11 cellular contexts compared by ENCODE assay signal in the genomic region with DNA sequence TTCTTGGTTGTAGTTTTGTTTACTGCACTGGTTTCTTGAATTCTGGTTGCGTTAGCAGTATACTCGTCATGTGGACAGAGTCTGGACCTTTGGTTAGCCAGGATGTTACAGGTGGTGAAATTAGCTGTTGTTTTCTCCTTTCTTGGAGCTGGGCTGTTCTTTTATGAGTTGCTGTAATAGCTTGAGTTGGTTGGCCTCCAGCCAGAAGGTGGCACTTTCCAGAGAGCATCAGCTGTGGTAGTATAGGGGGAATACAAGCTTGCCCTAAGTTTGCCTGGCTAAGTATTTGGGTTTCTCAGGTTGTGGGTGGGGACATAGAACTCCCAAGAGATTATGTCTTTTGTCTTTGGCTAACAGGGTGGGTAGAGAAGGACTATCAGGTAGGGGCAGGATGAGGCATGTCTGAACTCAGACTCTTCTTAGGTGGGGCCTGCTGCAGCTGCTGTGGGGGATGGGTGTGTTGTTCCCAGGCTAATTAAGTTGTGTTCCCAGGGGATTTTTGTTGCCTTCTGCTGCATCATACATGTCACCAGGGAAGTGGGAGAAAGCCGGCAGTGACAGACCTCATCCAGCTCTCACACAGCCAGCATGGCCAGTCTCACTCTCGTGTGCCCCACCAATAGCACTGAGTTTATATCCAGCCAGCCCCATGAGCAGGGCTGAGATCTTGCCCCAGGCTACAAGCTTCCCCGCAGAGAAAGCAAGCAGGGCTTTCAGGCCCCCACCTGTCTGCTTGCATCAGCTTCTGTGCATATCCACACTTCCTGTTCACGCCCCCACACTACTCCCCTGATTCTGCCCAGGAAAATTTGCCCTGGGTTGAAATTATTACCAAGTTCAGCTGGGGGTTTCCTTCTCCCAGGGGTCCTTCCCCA.
DNase-seq lines count a peak whose midpoint lies in the region; FAIRE-seq and TF ChIP-seq lines count a peak whose summit lies in the region.
"Had no signal": no experiment of that assay in that cellular context is flagged by ENCODE, and none has a peak within 500 bp of the region (broad histone marks: within the 10 kb centered on the region; RNA-seq: fewer than 3 reads in every experiment).

No MANE protein-coding gene starts in this region.

- no peaks in the 10 kb centered on the region for H3F3A ChIP-seq in PC-9 (ENCODE audit: insufficient read depth, low read depth)

- no peaks in the 10 kb centered on the region for H3K9me3 ChIP-seq in PC-9 (ENCODE audit: insufficient read depth, low read depth)
- H3K9me3 ChIP-seq: body of pancreas had no signal

- no peak overlapping the region for H2AFZ ChIP-seq in PC-9

- no peaks in the 10 kb centered on the region for H3K4me1 ChIP-seq in PC-9 (replicated peaks; ENCODE audit: insufficient read depth)
- H3K4me1 ChIP-seq: body of pancreas had no signal

- no TSS peak for BruUV-seq in PC-9 (replicated peaks; lab: Mats Ljungman, UMichigan)

- no peaks in the 10 kb centered on the region for H4K20me1 ChIP-seq in PC-9 (ENCODE audit: insufficient read depth)

- TF ChIP-seq POLR2A in NB4 (IDR thresholded peaks at IDR 0.05; ENCODE audit: extremely low read depth, insufficient read length) = no peak

- TF ChIP-seq CTCF in NB4 (IDR thresholded peaks at IDR 0.05; ENCODE audit: low read depth, low read length) (no peak), PC-9 (conservative IDR thresholded peaks at IDR 0.05) (no peak)

- POLR2A ChIA-PET in PC-9 (lab: Charles Lee; ENCODE audit: unreplicated experiment) = no interaction called here

- intact Hi-C loops in PC-9 (cut with micrococcal nuclease; ENCODE audit: unreplicated experiment) = no loop called here

- CTCF ChIA-PET in PC-9 (lab: Charles Lee) = no interaction called here

- no peaks in the 10 kb centered on the region for H3K27me3 ChIP-seq in PC-9 (ENCODE audit: insufficient read depth, low read depth)
- H3K27me3 ChIP-seq: body of pancreas had no signal

- no peaks in the 10 kb centered on the region for H3K36me3 ChIP-seq in PC-9 (ENCODE audit: low read depth)

- H3K4me2 ChIP-seq in PC-9 = peak overlapping the region; percentile 2; the same call in 1 of the 2 replicates

- FAIRE-seq in urothelium cell line (lab: Jason Lieb, UNC) = no peak
- FAIRE-seq: keratinocyte had no signal

- no peaks in the 10 kb centered on the region for H3K79me2 ChIP-seq in PC-9 (ENCODE audit: low read depth)

- no peak overlapping the region for H3K27ac ChIP-seq in PC-9
- H3K27ac ChIP-seq: body of pancreas had no signal

- no peak overlapping the region for H3K4me3 ChIP-seq in NB4 (ENCODE audit: low read depth, low read length)
- H3K4me3 ChIP-seq in PC-9 = no peak overlapping the region
- H3K4me3 ChIP-seq: body of pancreas had no signal

- H3K9me2 ChIP-seq in PC-9 (ENCODE audit: insufficient read depth) = no peaks in the 10 kb centered on the region

- peak; percentile 11 for DNase-seq in NCI-H510A treated with DMSO at 0.1 percent for 48 hours (lab: John Stamatoyannopoulos, UW)
- DNase-seq in NCI-H510A (lab: John Stamatoyannopoulos, UW) = no peak
- peak; percentile 26 for DNase-seq in NB4 (ENCODE audit: low read depth)
- no peak for DNase-seq in PC-9
- peak; percentile 6 for DNase-seq in urothelium cell line (ENCODE audit: low spot score)
- DNase-seq in stimulated activated CD4-positive, alpha-beta T cell treated with anti-CD3 and anti-CD28 coated beads, Interleukin-4, amount 100 ng/mL, for 4 hours = no peak
- DNase-seq in C1 segment of cervical spinal cord (lab: John Stamatoyannopoulos, UW) = no peak
- DNase-seq in NCI-H1048 (lab: John Stamatoyannopoulos, UW) = no peak
- DNase-seq: 8988T, body of pancreas had no signal

Comparison
In these comparisons a context has a peak if more than half of its experiments do, and no peak if none do; other contexts are left out.
1. DNase-seq: peak in NCI-H510A treated with DMSO at 0.1 percent for 48 hours (single experiment), NB4 (single experiment) and urothelium cell line (single experiment); none in NCI-H510A (single experiment), PC-9 (0 of 2), stimulated activated CD4-positive, alpha-beta T cell treated with anti-CD3 and anti-CD28 coated beads, Interleukin-4, amount 100 ng/mL, for 4 hours (0 of 2), C1 segment of cervical spinal cord (0 of 14) and NCI-H1048 (single experiment).